In genomic region chr3:15405448-15406050, GRCh38 we compare ENCODE assay signal across 8 cellular contexts. TPM values are rescaled to one million over a fixed set of nuclear protein-coding genes. Genes with fewer than 3 reads are reported as not detected.
DNase-seq lines count a peak whose midpoint lies in the region; ATAC-seq, FAIRE-seq and TF ChIP-seq lines count a peak whose summit lies in the region.

No MANE protein-coding gene starts in this region.

- ATAC-seq in SK-N-SH treated with all-trans-retinoic acid at 6 μM for 48 hours: peak; percentile 88
- ATAC-seq in GM18520 (IDR thresholded peaks at IDR 0.05; ENCODE audit: unreplicated experiment): no peak
- no peak for ATAC-seq in GM18870 (IDR thresholded peaks at IDR 0.05; ENCODE audit: unreplicated experiment)

- no peak overlapping the region for H3K4me3 ChIP-seq in AG10803 (ENCODE audit: low read length)

- FAIRE-seq in GM12892 (lab: Jason Lieb, UNC): peak; percentile 84

- H3K4me3 Mint-ChIP-seq in nephron: no peak overlapping the region

- peaks cover 22% of the 10 kb centered on the region for H3K36me3 Mint-ChIP-seq in nephron (ENCODE audit: low read depth)

- H3K27me3 Mint-ChIP-seq in nephron (ENCODE audit: low read depth): no peaks in the 10 kb centered on the region

- H3K4me1 Mint-ChIP-seq in nephron: peaks cover 5% of the 10 kb centered on the region

- DNase-seq in AG10803 (ENCODE audit: low read depth): peak; percentile 72
- DNase-seq in GM12892 (ENCODE audit: insufficient read length): no peak
- DNase-seq in LoVo (ENCODE audit: low spot score): peak; percentile 61
- peak; percentile 62 for DNase-seq in fibroblast of gingiva (ENCODE audit: low read depth)

- TF ChIP-seq CTCF in AG10803 (conservative IDR thresholded peaks at IDR 0.05; ENCODE audit: low read length) (peak; percentile 72), nephron (IDR thresholded peaks at IDR 0.05; ENCODE audit: unreplicated experiment in 3 of 3) (peak; percentile 62 to 72 (median 67))

- TF ChIP-seq POLR2A in GM12892 (IDR thresholded peaks at IDR 0.05; ENCODE audit: low read depth, low read length): no peak

- H3K27ac Mint-ChIP-seq in nephron: no peak overlapping the region

- H3K9me3 Mint-ChIP-seq in nephron: no peaks in the 10 kb centered on the region

TF ChIP-seq in SK-N-SH treated with all-trans-retinoic acid at 6 μM for 48 hours, 23 proteins besides CTCF, POLR2A, EP300 and RAD21:
- TF ChIP-seq ZNF70 (CRISPR knock-in tag; IDR thresholded peaks at IDR 0.05) (no peak), TCF4 (CRISPR knock-in tag; IDR thresholded peaks at IDR 0.05; ENCODE audit: borderline replicate concordance) (no peak), ZNF8 (CRISPR knock-in tag; IDR thresholded peaks at IDR 0.05) (no peak), CSRNP3 (CRISPR knock-in tag; IDR thresholded peaks at IDR 0.05) (no peak), ISL1 (CRISPR knock-in tag; IDR thresholded peaks at IDR 0.05) (no peak), SNAI2 (CRISPR knock-in tag; IDR thresholded peaks at IDR 0.05) (no peak), BACH2 (CRISPR knock-in tag; IDR thresholded peaks at IDR 0.05; ENCODE audit: borderline replicate concordance) (no peak), PPARA (CRISPR knock-in tag; IDR thresholded peaks at IDR 0.05; ENCODE audit: borderline replicate concordance) (no peak), GLIS3 (CRISPR knock-in tag; IDR thresholded peaks at IDR 0.05) (no peak), CSDC2 (CRISPR knock-in tag; IDR thresholded peaks at IDR 0.05) (no peak), ESRRG (CRISPR knock-in tag; IDR thresholded peaks at IDR 0.05) (no peak), TOX (CRISPR knock-in tag; IDR thresholded peaks at IDR 0.05; ENCODE audit: borderline replicate concordance) (no peak), OSR1 (CRISPR knock-in tag; IDR thresholded peaks at IDR 0.05) (no peak), ZFP3 (CRISPR knock-in tag; IDR thresholded peaks at IDR 0.05) (no peak), TSHZ2 (CRISPR knock-in tag; IDR thresholded peaks at IDR 0.05) (no peak), ZFP30 (CRISPR knock-in tag; IDR thresholded peaks at IDR 0.05) (no peak), ZC3H10 (CRISPR knock-in tag; IDR thresholded peaks at IDR 0.05) (no peak)
- TF ChIP-seq, protein P1, sequence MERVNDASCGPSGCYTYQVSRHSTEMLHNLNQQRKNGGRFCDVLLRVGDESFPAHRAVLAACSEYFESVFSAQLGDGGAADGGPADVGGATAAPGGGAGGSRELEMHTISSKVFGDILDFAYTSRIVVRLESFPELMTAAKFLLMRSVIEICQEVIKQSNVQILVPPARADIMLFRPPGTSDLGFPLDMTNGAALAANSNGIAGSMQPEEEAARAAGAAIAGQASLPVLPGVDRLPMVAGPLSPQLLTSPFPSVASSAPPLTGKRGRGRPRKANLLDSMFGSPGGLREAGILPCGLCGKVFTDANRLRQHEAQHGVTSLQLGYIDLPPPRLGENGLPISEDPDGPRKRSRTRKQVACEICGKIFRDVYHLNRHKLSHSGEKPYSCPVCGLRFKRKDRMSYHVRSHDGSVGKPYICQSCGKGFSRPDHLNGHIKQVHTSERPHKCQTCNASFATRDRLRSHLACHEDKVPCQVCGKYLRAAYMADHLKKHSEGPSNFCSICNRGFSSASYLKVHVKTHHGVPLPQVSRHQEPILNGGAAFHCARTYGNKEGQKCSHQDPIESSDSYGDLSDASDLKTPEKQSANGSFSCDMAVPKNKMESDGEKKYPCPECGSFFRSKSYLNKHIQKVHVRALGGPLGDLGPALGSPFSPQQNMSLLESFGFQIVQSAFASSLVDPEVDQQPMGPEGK (CRISPR knock-in tag; IDR thresholded peaks at IDR 0.05; ENCODE audit: borderline replicate concordance): no peak
- TF ChIP-seq, protein P2, sequence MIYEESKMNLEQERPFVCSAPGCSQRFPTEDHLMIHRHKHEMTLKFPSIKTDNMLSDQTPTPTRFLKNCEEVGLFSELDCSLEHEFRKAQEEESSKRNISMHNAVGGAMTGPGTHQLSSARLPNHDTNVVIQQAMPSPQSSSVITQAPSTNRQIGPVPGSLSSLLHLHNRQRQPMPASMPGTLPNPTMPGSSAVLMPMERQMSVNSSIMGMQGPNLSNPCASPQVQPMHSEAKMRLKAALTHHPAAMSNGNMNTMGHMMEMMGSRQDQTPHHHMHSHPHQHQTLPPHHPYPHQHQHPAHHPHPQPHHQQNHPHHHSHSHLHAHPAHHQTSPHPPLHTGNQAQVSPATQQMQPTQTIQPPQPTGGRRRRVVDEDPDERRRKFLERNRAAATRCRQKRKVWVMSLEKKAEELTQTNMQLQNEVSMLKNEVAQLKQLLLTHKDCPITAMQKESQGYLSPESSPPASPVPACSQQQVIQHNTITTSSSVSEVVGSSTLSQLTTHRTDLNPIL (CRISPR knock-in tag; IDR thresholded peaks at IDR 0.05; ENCODE audit: low read depth): no peak

RNA-seq across cellular contexts. Expression of gene METTL6, which starts 21.8 kb away (rescaled TPM):
- 14.8 TPM for polyA plus RNA-seq in GM12892 (2012; ENCODE audit: missing spikeins)

RNA-seq across cellular contexts. Expression of gene EAF1, which starts 21.8 kb away (rescaled TPM):
- 11.3 TPM for polyA plus RNA-seq in GM12892 (2012; ENCODE audit: missing spikeins)
